1 cellular context compared by ENCODE assay signal in genomic region chr2:216024779-216025178, GRCh38.
A peak's percentile ranks its signal among the peaks of the same experiment; 100 is the strongest.
TF ChIP-seq lines count a peak whose summit lies in the region.

No MANE protein-coding gene starts in this region.

TF ChIP-seq in HepG2, 621 proteins besides CTCF, POLR2A, EP300 and RAD21:
- TF ChIP-seq ZNF770 (CRISPR knock-in tag; IDR thresholded peaks at IDR 0.05): no peak
- TF ChIP-seq ZBTB7B (CRISPR knock-in tag; IDR thresholded peaks at IDR 0.05): no peak
- TF ChIP-seq, protein P1, sequence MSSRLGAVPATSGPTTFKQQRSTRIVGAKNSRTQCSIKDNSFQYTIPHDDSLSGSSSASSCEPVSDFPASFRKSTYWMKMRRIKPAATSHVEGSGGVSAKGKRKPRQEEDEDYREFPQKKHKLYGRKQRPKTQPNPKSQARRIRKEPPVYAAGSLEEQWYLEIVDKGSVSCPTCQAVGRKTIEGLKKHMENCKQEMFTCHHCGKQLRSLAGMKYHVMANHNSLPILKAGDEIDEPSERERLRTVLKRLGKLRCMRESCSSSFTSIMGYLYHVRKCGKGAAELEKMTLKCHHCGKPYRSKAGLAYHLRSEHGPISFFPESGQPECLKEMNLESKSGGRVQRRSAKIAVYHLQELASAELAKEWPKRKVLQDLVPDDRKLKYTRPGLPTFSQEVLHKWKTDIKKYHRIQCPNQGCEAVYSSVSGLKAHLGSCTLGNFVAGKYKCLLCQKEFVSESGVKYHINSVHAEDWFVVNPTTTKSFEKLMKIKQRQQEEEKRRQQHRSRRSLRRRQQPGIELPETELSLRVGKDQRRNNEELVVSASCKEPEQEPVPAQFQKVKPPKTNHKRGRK (CRISPR knock-in tag; IDR thresholded peaks at IDR 0.05): 0 out of 2 replicates have a peak, but pooled peaks have one; percentile 58
- TF ChIP-seq, protein P2, sequence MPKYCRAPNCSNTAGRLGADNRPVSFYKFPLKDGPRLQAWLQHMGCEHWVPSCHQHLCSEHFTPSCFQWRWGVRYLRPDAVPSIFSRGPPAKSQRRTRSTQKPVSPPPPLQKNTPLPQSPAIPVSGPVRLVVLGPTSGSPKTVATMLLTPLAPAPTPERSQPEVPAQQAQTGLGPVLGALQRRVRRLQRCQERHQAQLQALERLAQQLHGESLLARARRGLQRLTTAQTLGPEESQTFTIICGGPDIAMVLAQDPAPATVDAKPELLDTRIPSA (CRISPR knock-in tag; IDR thresholded peaks at IDR 0.05; ENCODE audit: borderline replicate concordance): no peak
- TF ChIP-seq HNRNPK (IDR thresholded peaks at IDR 0.05; ENCODE audit: low read depth, low read length, poor library complexity, severe bottlenecking): no peak
- TF ChIP-seq ZNF772 (CRISPR knock-in tag; IDR thresholded peaks at IDR 0.05): no peak
- no peak for TF ChIP-seq ZNF766 (CRISPR knock-in tag; IDR thresholded peaks at IDR 0.05; ENCODE audit: borderline replicate concordance)
- no peak for TF ChIP-seq BORCS8-MEF2B (CRISPR knock-in tag; IDR thresholded peaks at IDR 0.05)
